ENCODE assay signal across 14 cellular contexts in the genomic region with DNA sequence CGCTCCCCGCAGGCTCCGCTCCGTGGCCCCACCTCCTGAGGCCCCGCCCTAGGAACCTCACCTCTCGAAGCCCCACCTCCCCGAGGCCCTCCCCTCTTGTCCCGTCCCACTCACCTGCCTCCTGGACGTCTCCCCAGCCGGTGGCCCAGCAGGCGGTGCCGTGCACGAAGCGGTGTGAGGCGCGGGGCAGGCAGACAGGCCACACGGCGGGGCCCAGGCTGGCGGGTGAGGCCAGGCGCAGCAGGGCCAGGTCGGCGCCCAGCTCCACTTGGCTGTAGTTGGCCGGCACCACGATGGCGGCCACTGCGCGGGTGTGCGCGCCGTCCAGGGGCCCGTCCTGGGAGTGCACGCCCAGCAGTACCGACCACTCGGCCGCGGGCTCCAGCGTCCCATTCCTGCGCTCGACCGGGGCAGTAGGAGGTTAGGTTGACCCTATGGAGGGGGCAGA. TPM values are rescaled to one million over a fixed set of nuclear protein-coding genes. Genes with fewer than 3 reads are reported as not detected.
DNase-seq lines count a peak whose midpoint lies in the region; ATAC-seq and TF ChIP-seq lines count a peak whose summit lies in the region.
"Had no signal": no experiment of that assay in that cellular context is flagged by ENCODE, and none has a peak within 500 bp of the region (broad histone marks: within the 10 kb centered on the region; RNA-seq: fewer than 3 reads in every experiment).

No MANE protein-coding gene starts in this region.

- H3K4me2 ChIP-seq in SK-N-SH = no peak overlapping the region

- no peak for TF ChIP-seq CTCF in SK-N-SH (IDR thresholded peaks at IDR 0.05)
- no peak for TF ChIP-seq CTCF in stomach (IDR thresholded peaks at IDR 0.05)

- no peak overlapping the region for H3K27ac Mint-ChIP-seq in stimulated activated effector memory CD8-positive, alpha-beta T cell treated with anti-CD3 and anti-CD28 coated beads, Interleukin-12 subunit alpha, Interleukin-12 subunit beta, amount 100 ng/mL, for 72 hours

- no peaks in the 10 kb centered on the region for H3K79me2 ChIP-seq in SK-N-SH (ENCODE audit: insufficient read depth)

- H4K20me1 ChIP-seq in SK-N-SH (ENCODE audit: insufficient read depth) = no peaks in the 10 kb centered on the region

- H3K27me3 ChIP-seq in SK-N-SH (ENCODE audit: insufficient read depth) (no peaks in the 10 kb centered on the region), duodenal mucosa (ENCODE audit: control insufficient read depth in 1 of 2, insufficient read depth in 2 of 2, low read length in 2 of 2) (peaks cover 0 to 6% of the 10 kb centered on the region in 2 donors), stomach (peaks cover 0 to 49% (median 7%) of the 10 kb centered on the region in 3 donors)

- DNase-seq in SK-N-SH = peak; percentile 38
- DNase-seq in left kidney (ENCODE audit: low read depth, low spot score) = peak; percentile 56
- DNase-seq in stomach = peak; percentile 87
- no peak for DNase-seq in NOMO-1 treated with DMSO at 0.1 percent for 48 hours (lab: John Stamatoyannopoulos, UW; ENCODE audit: unreplicated experiment)
- no peak for DNase-seq in activated CD8-positive, alpha-beta memory T cell treated with anti-CD3 and anti-CD28 coated beads for 24 hours
- no peak for DNase-seq in stimulated activated effector memory CD8-positive, alpha-beta T cell treated with anti-CD3 and anti-CD28 coated beads, Interleukin-12 subunit alpha, Interleukin-12 subunit beta, amount 100 ng/mL, for 72 hours (ENCODE audit: low spot score in 2 of 2)
- DNase-seq: activated naive CD4-positive, alpha-beta T cell treated with anti-CD3 and anti-CD28 coated beads, Interleukin-2, amount 50 U/mL, for 16 hours; DMS 273 treated with DMSO at 0.1 percent for 48 hours; NCI-H187; PC-3; tibial artery had no signal

- H3K4me1 Mint-ChIP-seq in stimulated activated effector memory CD8-positive, alpha-beta T cell treated with anti-CD3 and anti-CD28 coated beads, Interleukin-12 subunit alpha, Interleukin-12 subunit beta, amount 100 ng/mL, for 72 hours = peaks cover 8% of the 10 kb centered on the region

- no peaks in the 10 kb centered on the region for H3K9me2 ChIP-seq in SK-N-SH

- H3F3A ChIP-seq in SK-N-SH (replicated peaks; ENCODE audit: insufficient read depth) = peaks cover 10% of the 10 kb centered on the region

- ATAC-seq in SK-N-SH treated with all-trans-retinoic acid at 6 μM for 48 hours = no peak
- no peak for ATAC-seq in stimulated activated effector memory CD8-positive, alpha-beta T cell treated with anti-CD3 and anti-CD28 coated beads, Interleukin-12 subunit alpha, Interleukin-12 subunit beta, amount 100 ng/mL, for 72 hours
- ATAC-seq: PC-3 had no signal

- H3K4me3 Mint-ChIP-seq in stimulated activated effector memory CD8-positive, alpha-beta T cell treated with anti-CD3 and anti-CD28 coated beads, Interleukin-12 subunit alpha, Interleukin-12 subunit beta, amount 100 ng/mL, for 72 hours = no peak overlapping the region

- no peaks in the 10 kb centered on the region for H3K36me3 ChIP-seq in SK-N-SH (replicated peaks in 1 of 2; ENCODE audit: control insufficient read depth in 1 of 2, insufficient read depth in 2 of 2, low read length in 1 of 2)
- H3K36me3 ChIP-seq in duodenal mucosa (ENCODE audit: control insufficient read depth in 1 of 2, insufficient read depth in 2 of 2, low read length in 2 of 2) = no peaks in the 10 kb centered on the region
- no peaks in the 10 kb centered on the region for H3K36me3 ChIP-seq in stomach
- H3K36me3 ChIP-seq: tibial artery had no signal

- no peak overlapping the region for H2AFZ ChIP-seq in SK-N-SH (ENCODE audit: low read depth)

- TF ChIP-seq RAD21 in SK-N-SH (IDR thresholded peaks at IDR 0.05; ENCODE audit: low read length) = no peak

- H3K9me3 Mint-ChIP-seq in stimulated activated effector memory CD8-positive, alpha-beta T cell treated with anti-CD3 and anti-CD28 coated beads, Interleukin-12 subunit alpha, Interleukin-12 subunit beta, amount 100 ng/mL, for 72 hours = no peaks in the 10 kb centered on the region

- 67% methylated on average over 18 of the region's 40 CpGs for WGBS in SK-N-SH (ENCODE audit: low lambda C conversion rate)
- 7 to 25% (median 12%) methylated on average over 12 to 40 of the region's 40 CpGs for WGBS in stomach, 5 donors

- intact Hi-C loops in stomach (cut with DNase I; ENCODE audit: low total_unique reads) = no loop called here

- POLR2A ChIA-PET in SK-N-SH (lab: Yijun Ruan, JAX) = no interaction called here

- no peak overlapping the region for H3K4me3 ChIP-seq in SK-N-SH (ENCODE audit: low read depth in 2 of 2, low read length in 1 of 2)
- peak overlapping the region; percentile 4 to 28 for H3K4me3 ChIP-seq in duodenal mucosa (ENCODE audit: low read depth in 1 of 2, low read length in 2 of 2)
- peak overlapping the region in 3 of 4 donors; percentile 21 to 28 (median 23) for H3K4me3 ChIP-seq in stomach
- H3K4me3 ChIP-seq: tibial artery had no signal

- H3K4me1 ChIP-seq in SK-N-SH (ENCODE audit: control insufficient read depth in 1 of 2, insufficient read depth in 2 of 2, low read depth in 1 of 2, low read length in 1 of 2) (no peaks in the 10 kb centered on the region), duodenal mucosa (ENCODE audit: control insufficient read depth in 1 of 2, insufficient read depth in 2 of 2, low read length in 2 of 2) (peaks cover 3 to 5% of the 10 kb centered on the region in 2 donors), stomach (peaks cover 0 to 17% (median 11%) of the 10 kb centered on the region in 4 donors)

- H3K36me3 Mint-ChIP-seq in stimulated activated effector memory CD8-positive, alpha-beta T cell treated with anti-CD3 and anti-CD28 coated beads, Interleukin-12 subunit alpha, Interleukin-12 subunit beta, amount 100 ng/mL, for 72 hours = no peaks in the 10 kb centered on the region

- CTCF ChIA-PET in SK-N-SH (lab: Yijun Ruan, JAX) = no interaction called here

- H3K9ac ChIP-seq in SK-N-SH (no peak overlapping the region), duodenal mucosa (ENCODE audit: low read depth in 1 of 2, low read length in 2 of 2) (no peak overlapping the region)

- H3K27ac ChIP-seq in SK-N-SH (ENCODE audit: low read depth in 2 of 2, low read length in 1 of 2) (no peak overlapping the region), duodenal mucosa (ENCODE audit: low read depth, low read length) (no peak overlapping the region), stomach (no peak overlapping the region)
- H3K27ac ChIP-seq: tibial artery had no signal

- H3K9me3 ChIP-seq in SK-N-SH = no peaks in the 10 kb centered on the region
- no peaks in the 10 kb centered on the region for H3K9me3 ChIP-seq in duodenal mucosa (ENCODE audit: control insufficient read depth in 1 of 2, low read length in 2 of 2)
- H3K9me3 ChIP-seq in stomach = no peaks in the 10 kb centered on the region
- H3K9me3 ChIP-seq: tibial artery had no signal

- no peak for TF ChIP-seq POLR2A in stomach (IDR thresholded peaks at IDR 0.05)

- TF ChIP-seq EP300 in SK-N-SH (IDR thresholded peaks at IDR 0.05; ENCODE audit: borderline replicate concordance in 1 of 2, low read depth in 1 of 2, low read length in 1 of 2) (no peak), stomach (IDR thresholded peaks at IDR 0.05) (no peak)

TF ChIP-seq in SK-N-SH, 30 proteins besides CTCF, POLR2A, EP300 and RAD21 (continues in another document):
- no peak for TF ChIP-seq EZH2phosphoT487 (IDR thresholded peaks at IDR 0.05; ENCODE audit: borderline replicate concordance, low read depth)
- TF ChIP-seq MXI1 (IDR thresholded peaks at IDR 0.05; ENCODE audit: low read depth, low read length) = no peak
- TF ChIP-seq SMC3 (IDR thresholded peaks at IDR 0.05; ENCODE audit: low read depth, low read length) = no peak
- TF ChIP-seq FOXM1 (IDR thresholded peaks at IDR 0.05; ENCODE audit: low read depth) = no peak

TF ChIP-seq in SK-N-SH treated with all-trans-retinoic acid at 6 μM for 48 hours, 23 proteins besides CTCF, POLR2A, EP300 and RAD21 (continues in another document):
- TF ChIP-seq, protein P1, sequence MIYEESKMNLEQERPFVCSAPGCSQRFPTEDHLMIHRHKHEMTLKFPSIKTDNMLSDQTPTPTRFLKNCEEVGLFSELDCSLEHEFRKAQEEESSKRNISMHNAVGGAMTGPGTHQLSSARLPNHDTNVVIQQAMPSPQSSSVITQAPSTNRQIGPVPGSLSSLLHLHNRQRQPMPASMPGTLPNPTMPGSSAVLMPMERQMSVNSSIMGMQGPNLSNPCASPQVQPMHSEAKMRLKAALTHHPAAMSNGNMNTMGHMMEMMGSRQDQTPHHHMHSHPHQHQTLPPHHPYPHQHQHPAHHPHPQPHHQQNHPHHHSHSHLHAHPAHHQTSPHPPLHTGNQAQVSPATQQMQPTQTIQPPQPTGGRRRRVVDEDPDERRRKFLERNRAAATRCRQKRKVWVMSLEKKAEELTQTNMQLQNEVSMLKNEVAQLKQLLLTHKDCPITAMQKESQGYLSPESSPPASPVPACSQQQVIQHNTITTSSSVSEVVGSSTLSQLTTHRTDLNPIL (CRISPR knock-in tag; IDR thresholded peaks at IDR 0.05; ENCODE audit: low read depth) = no peak
- TF ChIP-seq TCF4 (CRISPR knock-in tag; IDR thresholded peaks at IDR 0.05; ENCODE audit: borderline replicate concordance) (no peak), ZFP30 (CRISPR knock-in tag; IDR thresholded peaks at IDR 0.05) (no peak)

RNA-seq across cellular contexts. Expression of a gene that starts 1.6 kb away (rescaled TPM):
- polyA plus RNA-seq in SK-N-SH (2012; rRNA removed) (0.36 and 0.49 TPM in 2 replicates), stomach (1 to 10 TPM; 2.1 to 4.0 (median 2.9) TPM)
- 0.10 and 0.12 TPM in 2 replicates for polyA plus RNA-seq in SK-N-SH (2012; cell fraction: cytosol; rRNA removed)
- 0.79 and 1.6 TPM in 2 replicates for polyA plus RNA-seq in SK-N-SH (2012; cell fraction: nucleus; rRNA removed)
- total RNA-seq in stomach = 10 to 100 TPM in 1 of 5 donors, 1 to 10 TPM in 1, under 1 TPM in 1, not detected in 2; 0.87 to 26.3 (median 2.6) TPM

RNA-seq across cellular contexts. Expression of a gene that starts 12.8 kb away (rescaled TPM):
- polyA plus RNA-seq in SK-N-SH (2012; rRNA removed) = 0.05 and 0.07 TPM in 2 replicates
- polyA plus RNA-seq in SK-N-SH (2012; cell fraction: cytosol; rRNA removed) = 0.05 and 0.13 TPM in 2 replicates
- polyA plus RNA-seq in SK-N-SH (2012; cell fraction: nucleus; rRNA removed) = 0.11 and 0.14 TPM in 2 replicates
- total RNA-seq in stomach = 100 to 1,000 TPM in 2 of 5 donors, 10 to 100 TPM in 2, 1 to 10 TPM in 1; 5.8 to 176 (median 70.5) TPM
- polyA plus RNA-seq in stomach = 100 to 1,000 TPM in 2 of 3 donors, 10 to 100 TPM in 1; 39.3 to 151 (median 115) TPM
- total RNA-seq: mononuclear cell had no signal

RNA-seq across cellular contexts. Expression of a gene that starts 30.8 kb away (rescaled TPM):
- polyA plus RNA-seq in SK-N-SH (2012; rRNA removed) = 51.8 and 52.0 TPM in 2 replicates
- polyA plus RNA-seq in SK-N-SH (2012; cell fraction: cytosol; rRNA removed) = 36.2 and 44.6 TPM in 2 replicates
- 94.8 and 120 TPM in 2 replicates for polyA plus RNA-seq in SK-N-SH (2012; cell fraction: nucleus; rRNA removed)
- 100 to 1,000 TPM in 1 of 5 donors, 10 to 100 TPM in 4; 38.8 to 114 (median 64.9) TPM for total RNA-seq in stomach
- polyA plus RNA-seq in stomach = 10 to 100 TPM; 45.0 to 51.4 (median 45.8) TPM

RNA-seq across cellular contexts. Expression of a gene that starts 31.6 kb away (rescaled TPM):
- polyA plus RNA-seq in SK-N-SH (2012; rRNA removed) (298 and 429 TPM in 2 replicates), stomach (100 to 1,000 TPM; 130 to 175 (median 135) TPM)
- polyA plus RNA-seq in SK-N-SH (2012; cell fraction: cytosol; rRNA removed) = 348 and 487 TPM in 2 replicates
- 643 and 809 TPM in 2 replicates for polyA plus RNA-seq in SK-N-SH (2012; cell fraction: nucleus; rRNA removed)
- total RNA-seq in stomach = 100 to 1,000 TPM in 2 of 5 donors, 10 to 100 TPM in 3; 41.1 to 133 (median 60.3) TPM

RNA-seq across cellular contexts. Expression of a gene that starts 40.1 kb away (rescaled TPM):
- polyA plus RNA-seq in SK-N-SH (2012; rRNA removed) = 57.9 and 73.2 TPM in 2 replicates
- 30.1 and 46.9 TPM in 2 replicates for polyA plus RNA-seq in SK-N-SH (2012; cell fraction: cytosol; rRNA removed)
- 72.8 and 93.1 TPM in 2 replicates for polyA plus RNA-seq in SK-N-SH (2012; cell fraction: nucleus; rRNA removed)
- total RNA-seq in stomach = 100 to 1,000 TPM in 1 of 5 donors, 10 to 100 TPM in 4; 11.0 to 197 (median 58.3) TPM
- polyA plus RNA-seq in stomach = 10 to 100 TPM; 27.4 to 40.9 (median 34.0) TPM

Comparison
In these comparisons a context has a peak if more than half of its experiments do, and no peak if none do; other contexts are left out.
1. DNase-seq: peak in SK-N-SH (single experiment), left kidney (single experiment) and stomach (single experiment); none in NOMO-1 treated with DMSO at 0.1 percent for 48 hours (single experiment), activated CD8-positive, alpha-beta memory T cell treated with anti-CD3 and anti-CD28 coated beads for 24 hours (single experiment) and stimulated activated effector memory CD8-positive, alpha-beta T cell treated with anti-CD3 and anti-CD28 coated beads, Interleukin-12 subunit alpha, Interleukin-12 subunit beta, amount 100 ng/mL, for 72 hours (0 of 2).
2. H3K4me3 ChIP-seq: peak in duodenal mucosa (2 of 2) and stomach (3 of 4); none in SK-N-SH (0 of 2).
3. RNA of a gene that starts 12.8 kb away (polyA plus RNA-seq): 39.3 to 151 TPM in stomach; 0.05 to 0.14 TPM in SK-N-SH; every median in the first group is over 10 times any median in the second.